In genomic region chr7:77811895-77812685, GRCh38 we compare ENCODE assay signal across 15 cellular contexts. TPM values are rescaled to one million over a fixed set of nuclear protein-coding genes. Genes with fewer than 3 reads are reported as not detected.
DNase-seq lines count a peak whose midpoint lies in the region; ATAC-seq and TF ChIP-seq lines count a peak whose summit lies in the region.
"Had no signal": no experiment of that assay in that cellular context is flagged by ENCODE, and none has a peak within 500 bp of the region (broad histone marks: within the 10 kb centered on the region; RNA-seq: fewer than 3 reads in every experiment).

No MANE protein-coding gene starts in this region.

- no peak overlapping the region for H3K27ac ChIP-seq in breast epithelium
- H3K27ac ChIP-seq: suprapubic skin had no signal

- H3K9ac ChIP-seq in adipocyte (ENCODE audit: low read length) = no peak overlapping the region

- no peaks in the 10 kb centered on the region for H3K4me1 ChIP-seq in breast epithelium
- H3K4me1 ChIP-seq in adipocyte (ENCODE audit: control insufficient read depth, insufficient read depth, low read length) = peaks cover 9% of the 10 kb centered on the region
- H3K4me1 ChIP-seq: suprapubic skin had no signal

- H3K36me3 ChIP-seq in breast epithelium (no peaks in the 10 kb centered on the region), adipocyte (ENCODE audit: control insufficient read depth, insufficient read depth, low read length, severe bottlenecking) (no peaks in the 10 kb centered on the region)
- H3K36me3 ChIP-seq: suprapubic skin had no signal

- ATAC-seq in HG03175 (IDR thresholded peaks at IDR 0.05; ENCODE audit: unreplicated experiment) (no peak), HG02588 (IDR thresholded peaks at IDR 0.05; ENCODE audit: unreplicated experiment) (no peak)

- H3K4me1 Mint-ChIP-seq in MCF 10A (ENCODE audit: insufficient read depth, unreplicated experiment) = no peaks in the 10 kb centered on the region

- no peak for DNase-seq in MCF 10A (ENCODE audit: unreplicated experiment)
- DNase-seq in breast epithelium (ENCODE audit: low spot score in 2 of 2) = no peak
- DNase-seq in adipocyte (ENCODE audit: low read depth) = peak; percentile 71
- peak; percentile 40 for DNase-seq in hepatic stellate cell (ENCODE audit: low spot score)
- DNase-seq in posterior vena cava (ENCODE audit: low spot score) = no peak
- DNase-seq in activated naive CD4-positive, alpha-beta T cell (lab: John Stamatoyannopoulos, UW) = no peak
- DNase-seq: AML-193; cortex of kidney; NCI-H1436; NK-92 treated with Interleukin-12 subunit alpha and Interleukin-12 subunit beta, amount 100 ng/mL, for 24 hours; stimulated activated CD4-positive, alpha-beta T cell treated with anti-CD3 and anti-CD28 coated beads, Interleukin-4, amount 100 ng/mL, for 1 hour had no signal

- peaks cover 0 to 17% of the 10 kb centered on the region in 2 donors for H3K9me3 ChIP-seq in breast epithelium
- H3K9me3 ChIP-seq in adipocyte (ENCODE audit: control insufficient read depth, low read length) = peaks cover 15% of the 10 kb centered on the region

- H3K4me3 ChIP-seq in breast epithelium (no peak overlapping the region), adipocyte (ENCODE audit: low read length) (no peak overlapping the region)
- H3K4me3 ChIP-seq: suprapubic skin had no signal

- no peaks in the 10 kb centered on the region for H3K27me3 ChIP-seq in breast epithelium
- H3K27me3 ChIP-seq in adipocyte (replicated peaks; ENCODE audit: control insufficient read depth, insufficient read depth, low read length) = no peaks in the 10 kb centered on the region
- H3K27me3 ChIP-seq: suprapubic skin had no signal

- no TSS peak for BruUV-seq in MCF 10A (replicated peaks; lab: Mats Ljungman, UMichigan)

- no peaks in the 10 kb centered on the region for H3K36me3 Mint-ChIP-seq in MCF 10A (ENCODE audit: insufficient read depth, unreplicated experiment)

- H3K27me3 Mint-ChIP-seq in MCF 10A (ENCODE audit: insufficient read depth, unreplicated experiment) = no peaks in the 10 kb centered on the region

- intact Hi-C loops in MCF 10A (cut with micrococcal nuclease) = no loop called here
- intact Hi-C loops in breast epithelium (cut with DNase I; ENCODE audit: low total_unique reads) = no loop called here
- intact Hi-C loops in posterior vena cava (cut with DNase I) = no loop called here

- peak overlapping the region; percentile 35 for H3K27ac Mint-ChIP-seq in MCF 10A (ENCODE audit: low read depth, unreplicated experiment)
- H3K27ac Mint-ChIP-seq: activated T-helper 1 cell treated with anti-CD3 and anti-CD28 coated beads, Interleukin-12 subunit alpha, Interleukin-12 subunit beta, Interleukin-2, Interleukin-4 antibody, amounts not matched to agents 30 ng/mL and 10 ng/mL and 1 ng/mL, durations not matched to agents 14 hours and 24 hours and 36 hours had no signal

- no peak overlapping the region for H3K4me3 Mint-ChIP-seq in MCF 10A (ENCODE audit: unreplicated experiment)
- H3K4me3 Mint-ChIP-seq: activated T-helper 1 cell treated with anti-CD3 and anti-CD28 coated beads, Interleukin-12 subunit alpha, Interleukin-12 subunit beta, Interleukin-2, Interleukin-4 antibody, amounts not matched to agents 30 ng/mL and 10 ng/mL and 1 ng/mL, durations not matched to agents 14 hours and 24 hours and 36 hours had no signal

- H3K9me3 Mint-ChIP-seq in MCF 10A (ENCODE audit: unreplicated experiment) = peaks cover 23% of the 10 kb centered on the region

- no peak for TF ChIP-seq POLR2A in breast epithelium (IDR thresholded peaks at IDR 0.05)

- CTCF ChIA-PET in MCF 10A (lab: Yijun Ruan, JAX) = interaction anchor here (0.6 to 3.6 kb wide), 5 partner anchors 13 to 331 kb away, joined by 3 to 16 read pairs (median 3); partner anchors contain the start of genes PHTF2 and TMEM60

- no peak for TF ChIP-seq CTCF in MCF 10A (IDR thresholded peaks at IDR 0.05; ENCODE audit: unreplicated experiment)
- no peak for TF ChIP-seq CTCF in breast epithelium (IDR thresholded peaks at IDR 0.05)

- POLR2A ChIA-PET in MCF 10A (lab: Yijun Ruan, JAX) = interaction anchor here (1.6 to 2.4 kb wide), 3 partner anchors 10 to 14 kb away, joined by 4 to 9 read pairs (median 4); partner anchors contain the start of genes PHTF2 and TMEM60

RNA-seq across cellular contexts. Expression of gene PHTF2, which starts 13.5 kb away (rescaled TPM):
- total RNA-seq in MCF 10A (2022) (12.6 and 16.0 TPM in 2 replicates), breast epithelium (10 to 100 TPM; 17.0 to 23.5 (median 19.2) TPM), posterior vena cava (10 to 100 TPM; 19.1 to 41.3 TPM)

RNA-seq across cellular contexts. Expression of gene TMEM60, which starts 13.9 kb away (rescaled TPM):
- total RNA-seq in MCF 10A (2022) = 7.1 and 11.6 TPM in 2 replicates
- 10 to 100 TPM; 13.1 to 19.6 (median 17.9) TPM for total RNA-seq in breast epithelium
- 10 to 100 TPM in 1 of 2 donors, 1 to 10 TPM in 1; 9.7 to 11.1 TPM for total RNA-seq in posterior vena cava

Comparison
In these comparisons a context has a peak if more than half of its experiments do, and no peak if none do; other contexts are left out.
1. DNase-seq: peak in adipocyte (single experiment) and hepatic stellate cell (single experiment); none in MCF 10A (single experiment), breast epithelium (0 of 2), posterior vena cava (single experiment) and activated naive CD4-positive, alpha-beta T cell (0 of 4).